In the genomic region with DNA sequence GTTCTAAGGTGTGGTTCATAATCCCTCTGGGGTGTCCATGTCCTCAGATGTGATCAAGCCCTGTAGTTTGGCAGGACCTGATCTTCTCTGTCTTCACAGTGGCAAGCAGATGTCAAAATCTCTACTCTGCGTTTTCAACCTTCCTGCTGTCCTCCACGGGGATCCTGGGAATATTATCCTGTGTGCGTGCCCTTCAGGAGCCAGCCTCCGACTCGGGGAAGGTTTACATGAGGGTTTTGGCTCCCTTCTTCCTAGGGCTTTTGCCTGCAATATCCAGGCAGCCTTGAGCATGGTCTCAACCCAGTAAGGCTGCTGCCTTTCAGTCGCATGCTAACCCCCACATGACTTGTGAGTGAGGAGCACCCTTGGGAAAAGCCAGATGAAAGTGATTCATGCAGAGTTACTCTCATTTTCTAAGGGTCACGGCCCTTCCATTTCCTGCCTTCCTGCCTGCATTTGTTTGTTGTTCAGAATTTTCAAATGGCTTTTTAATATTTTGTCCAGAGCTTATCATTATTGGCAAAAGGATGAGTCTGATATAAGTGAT, we compare ENCODE assay signal across 8 cellular contexts.
A peak's percentile ranks its signal among the peaks of the same experiment; 100 is the strongest.
DNase-seq lines count a peak whose midpoint lies in the region; FAIRE-seq and TF ChIP-seq lines count a peak whose summit lies in the region.

No MANE protein-coding gene starts in this region.

- no peaks in the 10 kb centered on the region for H3K27me3 ChIP-seq in esophagus (ENCODE audit: control insufficient read depth in 1 of 2, insufficient read depth in 2 of 2, low read length in 2 of 2)
- no peaks in the 10 kb centered on the region for H3K27me3 ChIP-seq in rectal smooth muscle tissue (ENCODE audit: control insufficient read depth, insufficient read depth, low read length)

- no peak for FAIRE-seq in kidney (lab: Jason Lieb, UNC)

- no peaks in the 10 kb centered on the region for H3K27me3 Mint-ChIP-seq in activated T-cell treated with anti-CD3 and anti-CD28 coated beads, Interleukin-2, amount 50 U/mL, for 24 hours

- peaks cover 10% of the 10 kb centered on the region for H3K9me3 Mint-ChIP-seq in activated T-cell treated with anti-CD3 and anti-CD28 coated beads, Interleukin-2, amount 50 U/mL, for 24 hours

- CTCF ChIA-PET in RWPE1 (lab: Yijun Ruan, JAX): no interaction called here

- peak; percentile 38 for DNase-seq in activated T-cell treated with anti-CD3 and anti-CD28 coated beads, Interleukin-2, amount 50 U/mL, for 24 hours
- DNase-seq in activated T-cell treated with anti-CD3 and anti-CD28 coated beads for 4 hours (no peak), RWPE1 (ENCODE audit: low spot score) (peak; percentile 68), kidney (no peak), NCI-H1105 (lab: John Stamatoyannopoulos, UW) (no peak), ureter (ENCODE audit: low spot score) (no peak)

- H3K9ac ChIP-seq in rectal smooth muscle tissue (ENCODE audit: low read length): no peak overlapping the region
- no peak overlapping the region for H3K9ac ChIP-seq in kidney (ENCODE audit: low read length in 2 of 2)

- H3K27ac Mint-ChIP-seq in activated T-cell treated with anti-CD3 and anti-CD28 coated beads, Interleukin-2, amount 50 U/mL, for 24 hours: peak overlapping the region; percentile 96

- TF ChIP-seq CTCF in RWPE1 (conservative IDR thresholded peaks at IDR 0.05; ENCODE audit: low read depth) (no peak), kidney (IDR thresholded peaks at IDR 0.05; ENCODE audit: borderline replicate concordance, extremely low read depth, insufficient read depth) (no peak)

- intact Hi-C loops in kidney (cut with DNase I): no loop called here

- no peak overlapping the region for H3K4me3 ChIP-seq in esophagus (ENCODE audit: low read depth in 1 of 2, low read length in 2 of 2)
- no peak overlapping the region for H3K4me3 ChIP-seq in rectal smooth muscle tissue (ENCODE audit: low read length)
- H3K4me3 ChIP-seq in kidney (ENCODE audit: low read length in 2 of 2): no peak overlapping the region

- POLR2A ChIA-PET in RWPE1 (lab: Yijun Ruan, JAX; ENCODE audit: low non-redundant PET): no interaction called here

- H3K4me1 ChIP-seq in esophagus (ENCODE audit: control insufficient read depth in 2 of 2, insufficient read depth in 2 of 2, low read length in 1 of 2): peaks cover 0 to 2% of the 10 kb centered on the region in 2 donors
- H3K4me1 ChIP-seq in rectal smooth muscle tissue (ENCODE audit: control insufficient read depth, insufficient read depth, low read length): peaks cover 18% of the 10 kb centered on the region
- peaks cover 0 to 14% of the 10 kb centered on the region in 2 donors for H3K4me1 ChIP-seq in kidney (ENCODE audit: control insufficient read depth in 1 of 2, insufficient read depth in 1 of 2, low read depth in 1 of 2, low read length in 2 of 2)

- H3K9me3 ChIP-seq in esophagus (ENCODE audit: control insufficient read depth in 2 of 2, insufficient read depth in 1 of 2, low read depth in 1 of 2, low read length in 1 of 2): no peaks in the 10 kb centered on the region
- no peaks in the 10 kb centered on the region for H3K9me3 ChIP-seq in kidney (ENCODE audit: control insufficient read depth in 1 of 2, low read length in 2 of 2)

- H3K36me3 ChIP-seq in esophagus (ENCODE audit: control insufficient read depth in 2 of 2, insufficient read depth in 2 of 2, low read length in 1 of 2) (peaks cover 0 to 3% of the 10 kb centered on the region in 2 donors), rectal smooth muscle tissue (ENCODE audit: control insufficient read depth, insufficient read depth, low read length) (no peaks in the 10 kb centered on the region), kidney (ENCODE audit: control insufficient read depth in 1 of 2, insufficient read depth in 2 of 2, low read length in 2 of 2) (no peaks in the 10 kb centered on the region)

- 57 to 74% methylated on average over 7 of the region's 7 CpGs for whole genome bisulfite sequencing in esophagus, 2 donors

- peak overlapping the region; percentile 43 for H3K4me3 Mint-ChIP-seq in activated T-cell treated with anti-CD3 and anti-CD28 coated beads, Interleukin-2, amount 50 U/mL, for 24 hours

- peaks cover 92% of the 10 kb centered on the region for H3K4me1 Mint-ChIP-seq in activated T-cell treated with anti-CD3 and anti-CD28 coated beads, Interleukin-2, amount 50 U/mL, for 24 hours (ENCODE audit: low read depth)

- peaks cover 72% of the 10 kb centered on the region for H3K36me3 Mint-ChIP-seq in activated T-cell treated with anti-CD3 and anti-CD28 coated beads, Interleukin-2, amount 50 U/mL, for 24 hours (ENCODE audit: low read depth)

- H3K27ac ChIP-seq in RWPE1 (peak overlapping the region; percentile 86), esophagus (ENCODE audit: low read depth in 2 of 2, low read length in 1 of 2) (peak overlapping the region; percentile 14 to 33), rectal smooth muscle tissue (ENCODE audit: low read depth, low read length) (peak overlapping the region; percentile 9), kidney (ENCODE audit: low read depth in 2 of 2, low read length in 2 of 2) (peak overlapping the region in 1 of 2 donors; percentile 36)

Comparison
In these comparisons a context has a peak if more than half of its experiments do, and no peak if none do; other contexts are left out.
1. DNase-seq: peak in activated T-cell treated with anti-CD3 and anti-CD28 coated beads, Interleukin-2, amount 50 U/mL, for 24 hours (single experiment) and RWPE1 (single experiment); none in activated T-cell treated with anti-CD3 and anti-CD28 coated beads for 4 hours (single experiment), kidney (single experiment), NCI-H1105 (single experiment) and ureter (single experiment).